In genomic region chr4:51844157-51845054, GRCh38 we compare ENCODE assay signal across 8 cellular contexts. TPM values are rescaled to one million over a fixed set of nuclear protein-coding genes. Genes with fewer than 3 reads are reported as not detected.
DNase-seq lines count a peak whose midpoint lies in the region; ATAC-seq and TF ChIP-seq lines count a peak whose summit lies in the region.

No MANE protein-coding gene starts in this region.

- peak overlapping the region; percentile 89 to 94 (median 92) for H3K4me3 Mint-ChIP-seq in CD4-positive, CD25-positive, alpha-beta regulatory T cell
- H3K4me3 Mint-ChIP-seq in activated CD8-positive, alpha-beta T cell treated with anti-CD3 and anti-CD28 coated beads for 36 hours = peak overlapping the region; percentile 88

- H3K27me3 Mint-ChIP-seq in CD4-positive, CD25-positive, alpha-beta regulatory T cell = peaks cover 12% of the 10 kb centered on the region
- no peaks in the 10 kb centered on the region for H3K27me3 Mint-ChIP-seq in activated CD8-positive, alpha-beta T cell treated with anti-CD3 and anti-CD28 coated beads for 36 hours

- H3K27me3 ChIP-seq in CD4-positive, CD25-positive, alpha-beta regulatory T cell (ENCODE audit: control insufficient read depth, insufficient read depth, low read length) = no peaks in the 10 kb centered on the region
- H3K27me3 ChIP-seq in lung (ENCODE audit: control insufficient read depth, insufficient read depth) = no peaks in the 10 kb centered on the region

- WGBS in lung, 2 donors = 0 to 1% methylated on average over 71 of the region's 71 CpGs

- DNase-seq in CD4-positive, CD25-positive, alpha-beta regulatory T cell = peak; percentile 70 to 91 (median 75)
- DNase-seq in NCI-H774 (lab: John Stamatoyannopoulos, UW) (peak; percentile 89), lung (ENCODE audit: low spot score) (peak; percentile 93)
- peak; percentile 94 for DNase-seq in activated CD8-positive, alpha-beta T cell treated with anti-CD3 and anti-CD28 coated beads for 36 hours
- peak; percentile 72 for DNase-seq in effector CD4-positive, alpha-beta T cell
- DNase-seq in stimulated activated CD4-positive, alpha-beta T cell treated with anti-CD3 and anti-CD28 coated beads, TNF-alpha, amount 100 ng/mL, for 4 hours (ENCODE audit: low read depth in 3 of 3) = peak; percentile 59 to 68 (median 67)

- CTCF ChIA-PET in activated CD8-positive, alpha-beta T cell treated with anti-CD3 and anti-CD28 coated beads for 36 hours (lab: Charles Lee) = interaction anchor here (1.2 to 2.5 kb wide), 2 partner anchors 46 to 51 kb away, joined by 3 to 6 read pairs; no protein-coding TSS in a partner anchor

- H3K27ac Mint-ChIP-seq in CD4-positive, CD25-positive, alpha-beta regulatory T cell = peak overlapping the region in 2 of 3 donors; percentile 65 to 79
- H3K27ac Mint-ChIP-seq in activated CD8-positive, alpha-beta T cell treated with anti-CD3 and anti-CD28 coated beads for 36 hours = peak overlapping the region; percentile 80

- no peaks in the 10 kb centered on the region for H3K36me3 ChIP-seq in CD4-positive, CD25-positive, alpha-beta regulatory T cell (ENCODE audit: control insufficient read depth, insufficient read depth, low read length)
- H3K36me3 ChIP-seq in lung (ENCODE audit: control insufficient read depth in 2 of 2, insufficient read depth in 2 of 2, low read length in 2 of 2) = peaks cover 0 to 4% of the 10 kb centered on the region in 2 donors

- POLR2A ChIA-PET in activated CD8-positive, alpha-beta T cell treated with anti-CD3 and anti-CD28 coated beads for 36 hours (lab: Charles Lee) = interaction anchor here (0.7 to 1.2 kb wide), 2 partner anchors 9 to 12 kb away, joined by 3 read pairs; no protein-coding TSS in a partner anchor

- peaks cover 20% of the 10 kb centered on the region for H3K4me1 ChIP-seq in CD4-positive, CD25-positive, alpha-beta regulatory T cell (ENCODE audit: control insufficient read depth, insufficient read depth, low read length, poor library complexity, severe bottlenecking)
- H3K4me1 ChIP-seq in lung (ENCODE audit: control insufficient read depth in 2 of 2, insufficient read depth in 2 of 2, low read length in 2 of 2) = peaks cover under 1 to 6% of the 10 kb centered on the region in 2 donors

- peak overlapping the region; percentile 65 for H3K4me3 ChIP-seq in CD4-positive, CD25-positive, alpha-beta regulatory T cell (ENCODE audit: low read depth, low read length)
- peak overlapping the region; percentile 65 for H3K4me3 ChIP-seq in lung

- TF ChIP-seq CTCF in activated CD8-positive, alpha-beta T cell treated with anti-CD3 and anti-CD28 coated beads for 36 hours (IDR thresholded peaks at IDR 0.05) = no peak
- TF ChIP-seq CTCF in lung (IDR thresholded peaks at IDR 0.05; ENCODE audit: control extremely low read depth, extremely low read depth) = no peak

- H3K4me1 Mint-ChIP-seq in CD4-positive, CD25-positive, alpha-beta regulatory T cell = peaks cover 27 to 38% (median 33%) of the 10 kb centered on the region in 4 donors
- H3K4me1 Mint-ChIP-seq in activated CD8-positive, alpha-beta T cell treated with anti-CD3 and anti-CD28 coated beads for 36 hours (ENCODE audit: low read depth) = peaks cover 21% of the 10 kb centered on the region

- intact Hi-C loops in activated CD8-positive, alpha-beta T cell treated with anti-CD3 and anti-CD28 coated beads for 36 hours (cut with micrococcal nuclease) = no loop called here

- H3K9me3 ChIP-seq in CD4-positive, CD25-positive, alpha-beta regulatory T cell (ENCODE audit: control insufficient read depth in 2 of 2, low read length in 2 of 2) = no peaks in the 10 kb centered on the region
- H3K9me3 ChIP-seq in lung (ENCODE audit: control insufficient read depth in 2 of 2, insufficient read depth in 1 of 2, low read length in 1 of 2) = no peaks in the 10 kb centered on the region

- peak overlapping the region; percentile 80 for H3K27ac ChIP-seq in CD4-positive, CD25-positive, alpha-beta regulatory T cell (ENCODE audit: insufficient read depth, low read length, poor library complexity, severe bottlenecking)
- H3K27ac ChIP-seq in lung (ENCODE audit: low read depth in 1 of 2, low read length in 1 of 2) = peak overlapping the region; percentile 90 to 93

- H3K9me3 Mint-ChIP-seq in CD4-positive, CD25-positive, alpha-beta regulatory T cell = no peaks in the 10 kb centered on the region
- H3K9me3 Mint-ChIP-seq in activated CD8-positive, alpha-beta T cell treated with anti-CD3 and anti-CD28 coated beads for 36 hours = no peaks in the 10 kb centered on the region

- no peaks in the 10 kb centered on the region for H3K36me3 Mint-ChIP-seq in CD4-positive, CD25-positive, alpha-beta regulatory T cell
- H3K36me3 Mint-ChIP-seq in activated CD8-positive, alpha-beta T cell treated with anti-CD3 and anti-CD28 coated beads for 36 hours (ENCODE audit: low read depth) = peaks cover 8% of the 10 kb centered on the region

- peak; percentile 36 to 42 for ATAC-seq in CD4-positive, CD25-positive, alpha-beta regulatory T cell (ENCODE audit: low read depth in 2 of 2)
- peak; percentile 40 for ATAC-seq in GM19438 (IDR thresholded peaks at IDR 0.05; ENCODE audit: low read depth, unreplicated experiment)
- peak; percentile 45 for ATAC-seq in HG03571 (IDR thresholded peaks at IDR 0.05; ENCODE audit: unreplicated experiment)
- ATAC-seq in activated CD8-positive, alpha-beta T cell treated with anti-CD3 and anti-CD28 coated beads for 36 hours = peak; percentile 53
- ATAC-seq in lung (ENCODE audit: insufficient read depth, low FRiP score) = peak; percentile 73

RNA-seq across cellular contexts. Expression of gene DCUN1D4, which starts 1.5 kb away (rescaled TPM):
- 28.1 TPM for total RNA-seq in CD4-positive, CD25-positive, alpha-beta regulatory T cell
- polyA plus RNA-seq in CD4-positive, CD25-positive, alpha-beta regulatory T cell = 10 to 100 TPM in 3 of 4 donors, 1 to 10 TPM in 1; 9.7 to 18.5 (median 17.1) TPM
- 10 to 100 TPM; 32.6 to 39.8 TPM for total RNA-seq in activated CD8-positive, alpha-beta T cell treated with anti-CD3 and anti-CD28 coated beads for 36 hours
- 10 to 100 TPM; 26.0 to 43.9 TPM for total RNA-seq in lung
- 10 to 100 TPM in 1 of 2 donors, 1 to 10 TPM in 1; 8.8 to 10.7 TPM for polyA plus RNA-seq in lung

Comparison
In these comparisons a context has a peak if more than half of its experiments do, and no peak if none do; other contexts are left out.
1. Peak in every context shown above with its lines: DNase-seq, ATAC-seq, H3K4me3 ChIP-seq and H3K27ac ChIP-seq.